1 cellular context compared by ENCODE assay signal in genomic region chr4:40367451-40367850, GRCh38.
TF ChIP-seq lines count a peak whose summit lies in the region.

No MANE protein-coding gene starts in this region.

TF ChIP-seq in K562, 482 proteins besides CTCF, POLR2A, EP300 and RAD21:
- TF ChIP-seq PBX2 (CRISPR knock-in tag; IDR thresholded peaks at IDR 0.05; ENCODE audit: low read depth) (no peak), PBX2 (tag; conservative IDR thresholded peaks at IDR 0.05; ENCODE audit: low read depth) (peak; percentile 59), CHD2 (IDR thresholded peaks at IDR 0.05; ENCODE audit: low read depth, low read length) (no peak), CEBPG (CRISPR knock-in tag; IDR thresholded peaks at IDR 0.05) (no peak), CEBPG (tag; conservative IDR thresholded peaks at IDR 0.05 in 1 of 2, IDR thresholded peaks at IDR 0.05 in 1 of 2) (peak; percentile 49 to 81; a peak in 3 of 4 replicates), KLF10 (CRISPR knock-in tag; IDR thresholded peaks at IDR 0.05) (no peak), MEIS2 (IDR thresholded peaks at IDR 0.05; ENCODE audit: partially characterized antibody) (peak; percentile 49)
